ENCODE assay signal across 22 cellular contexts in the genomic region with DNA sequence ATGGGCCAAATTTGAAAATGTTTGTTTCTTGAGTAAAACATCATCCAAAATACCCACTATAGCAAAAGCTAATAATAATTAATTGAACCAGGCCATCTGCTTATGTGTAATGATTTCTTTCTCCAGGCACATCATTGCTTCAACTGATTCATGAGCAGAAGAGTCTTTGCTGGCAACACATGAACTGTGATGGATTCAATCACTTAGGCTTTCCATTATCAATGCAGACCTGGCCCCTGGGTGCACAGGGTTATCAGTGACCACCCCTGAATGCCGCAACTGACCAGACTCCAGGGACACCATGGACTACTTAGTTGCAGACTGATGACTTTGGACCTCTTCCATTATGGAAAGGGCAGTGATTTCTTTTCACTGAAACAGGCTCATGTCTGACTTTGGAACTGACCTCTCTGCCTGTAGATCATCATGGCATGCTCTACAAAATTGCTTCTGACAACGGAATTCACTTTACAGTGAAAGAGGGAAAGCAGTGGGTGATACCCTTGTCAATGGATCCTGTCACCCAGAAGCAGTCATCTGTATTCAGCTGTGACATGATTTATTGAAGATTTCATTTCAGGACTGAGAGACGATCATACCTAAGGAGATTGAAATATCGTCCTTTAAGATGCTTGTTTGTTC.
A peak's percentile ranks its signal among the peaks of the same experiment; 100 is the strongest.
DNase-seq lines count a peak whose midpoint lies in the region; ATAC-seq, FAIRE-seq and TF ChIP-seq lines count a peak whose summit lies in the region.
"Had no signal": no experiment of that assay in that cellular context is flagged by ENCODE, and none has a peak within 500 bp of the region (broad histone marks: within the 10 kb centered on the region; RNA-seq: fewer than 3 reads in every experiment).

No MANE protein-coding gene starts in this region.

- CTCF ChIA-PET in SK-N-SH (lab: Yijun Ruan, JAX), result interaction anchor here (0.6 to 2.2 kb wide), 3 partner anchors 15 to 87 kb away, joined by 3 to 10 read pairs (median 4); no protein-coding TSS in a partner anchor

- TF ChIP-seq EP300 in SK-N-SH (IDR thresholded peaks at IDR 0.05; ENCODE audit: borderline replicate concordance in 1 of 2, low read depth in 1 of 2, low read length in 1 of 2), result peak; percentile 27 to 37; a peak in 1 of 4 replicates

- no peaks in the 10 kb centered on the region for H3K9me3 Mint-ChIP-seq in glutamatergic neuron (ENCODE audit: unreplicated experiment)
- H3K9me3 Mint-ChIP-seq: CD4-positive, alpha-beta T cell; CD8-positive, alpha-beta T cell had no signal

- H3K4me2 ChIP-seq in SK-N-SH, result peak overlapping the region; percentile 18; the same call in 1 of the 2 replicates
- H3K4me2 ChIP-seq: A549; BLaER1 treated with 17β-estradiol and CSF1 and Interleukin-3, amounts not matched to agents 10 nM and 100 nM had no signal

- H3K4me3 Mint-ChIP-seq in glutamatergic neuron (ENCODE audit: unreplicated experiment), result no peak overlapping the region
- H3K4me3 Mint-ChIP-seq: B cell; CD4-positive, alpha-beta T cell; CD8-positive, alpha-beta T cell had no signal

- H3K4me3 ChIP-seq in SK-N-SH (ENCODE audit: low read depth in 2 of 2, low read length in 1 of 2) (no peak overlapping the region), bronchial epithelial cell (ENCODE audit: low read depth, low read length) (no peak overlapping the region)
- H3K4me3 ChIP-seq: A549; BLaER1 treated with 17β-estradiol and CSF1 and Interleukin-3, amounts not matched to agents 10 nM and 100 nM had no signal

- ATAC-seq in GM21529 (IDR thresholded peaks at IDR 0.05; ENCODE audit: unreplicated experiment) (no peak), HG03520 (IDR thresholded peaks at IDR 0.05; ENCODE audit: unreplicated experiment) (no peak)
- ATAC-seq: A549; CD8-positive, alpha-beta T cell had no signal

- peaks cover 0 to 10% of the 10 kb centered on the region in 2 experiments; a peak in 2 of 4 replicates for H3K4me1 ChIP-seq in SK-N-SH (ENCODE audit: control insufficient read depth in 1 of 2, insufficient read depth in 2 of 2, low read depth in 1 of 2, low read length in 1 of 2)
- H3K4me1 ChIP-seq: A549; BLaER1 treated with 17β-estradiol and CSF1 and Interleukin-3, amounts not matched to agents 10 nM and 100 nM had no signal

- H4K20me1 ChIP-seq in SK-N-SH (ENCODE audit: insufficient read depth), result no peaks in the 10 kb centered on the region
- H4K20me1 ChIP-seq: BLaER1 treated with 17β-estradiol and CSF1 and Interleukin-3, amounts not matched to agents 10 nM and 100 nM had no signal

- no peak overlapping the region for H3K27ac Mint-ChIP-seq in glutamatergic neuron (ENCODE audit: unreplicated experiment)
- H3K27ac Mint-ChIP-seq: B cell; CD4-positive, alpha-beta T cell; CD8-positive, alpha-beta T cell had no signal

- TF ChIP-seq POLR2A in GM12891 (IDR thresholded peaks at IDR 0.05; ENCODE audit: low read depth, low read length), result no peak

- no peak overlapping the region for H3K9ac ChIP-seq in SK-N-SH
- H3K9ac ChIP-seq: BLaER1 treated with 17β-estradiol and CSF1 and Interleukin-3, amounts not matched to agents 10 nM and 100 nM had no signal

- no peak overlapping the region; a peak in 1 of 4 replicates for H3K27ac ChIP-seq in SK-N-SH (ENCODE audit: low read depth in 2 of 2, low read length in 1 of 2)
- H3K27ac ChIP-seq: 22Rv1; A549; BLaER1 treated with 17β-estradiol and CSF1 and Interleukin-3, amounts not matched to agents 10 nM and 100 nM; C4-2B had no signal

- no peaks in the 10 kb centered on the region for H3K4me1 Mint-ChIP-seq in glutamatergic neuron (ENCODE audit: low read depth, unreplicated experiment)
- H3K4me1 Mint-ChIP-seq: B cell had no signal

- no peak for TF ChIP-seq RAD21 in SK-N-SH (IDR thresholded peaks at IDR 0.05; ENCODE audit: low read length)

- H3K9me2 ChIP-seq in SK-N-SH, result no peaks in the 10 kb centered on the region

- H2AFZ ChIP-seq in SK-N-SH (ENCODE audit: low read depth), result no peak overlapping the region

- no peaks in the 10 kb centered on the region for H3K9me3 ChIP-seq in SK-N-SH
- H3K9me3 ChIP-seq: A549 had no signal

- DNase-seq in GM12891 (ENCODE audit: insufficient read length, low spot score) (no peak), SK-N-SH (peak; percentile 68), bronchial epithelial cell (ENCODE audit: low read depth) (no peak), glutamatergic neuron (no peak)
- DNase-seq: AML-193; Caco-2; Calu3; CD4-positive, alpha-beta T cell; CD8-positive, alpha-beta T cell; DMS79 treated with DMSO at 0.1 percent for 48 hours; GF-D8 had no signal

- no peaks in the 10 kb centered on the region for H3F3A ChIP-seq in SK-N-SH (replicated peaks; ENCODE audit: insufficient read depth)

- H3K36me3 ChIP-seq in SK-N-SH (replicated peaks in 1 of 2; ENCODE audit: control insufficient read depth in 1 of 2, insufficient read depth in 2 of 2, low read length in 1 of 2) (no peaks in the 10 kb centered on the region), bronchial epithelial cell (ENCODE audit: control insufficient read depth, insufficient read depth, low read length) (no peaks in the 10 kb centered on the region)

- H3K79me2 ChIP-seq in SK-N-SH (ENCODE audit: insufficient read depth), result no peaks in the 10 kb centered on the region

- TF ChIP-seq CTCF in SK-N-SH (IDR thresholded peaks at IDR 0.05) (no peak), bronchial epithelial cell (IDR thresholded peaks at IDR 0.05; ENCODE audit: insufficient read depth, low read length, severe bottlenecking) (no peak), glutamatergic neuron (IDR thresholded peaks at IDR 0.05; ENCODE audit: partially characterized antibody, unreplicated experiment) (no peak)

- no peaks in the 10 kb centered on the region for H3K36me3 Mint-ChIP-seq in glutamatergic neuron (ENCODE audit: unreplicated experiment)

- POLR2A ChIA-PET in SK-N-SH (lab: Yijun Ruan, JAX), result no interaction called here

- H3K27me3 ChIP-seq in SK-N-SH (ENCODE audit: insufficient read depth), result no peaks in the 10 kb centered on the region
- H3K27me3 ChIP-seq in bronchial epithelial cell (ENCODE audit: control insufficient read depth, insufficient read depth, low read length), result no peaks in the 10 kb centered on the region
- H3K27me3 ChIP-seq: BLaER1 treated with 17β-estradiol and CSF1 and Interleukin-3, amounts not matched to agents 10 nM and 100 nM had no signal

- WGBS in SK-N-SH (ENCODE audit: low lambda C conversion rate), result 38% methylated on average over 4 of the region's 4 CpGs

- FAIRE-seq in GM12891 (lab: Jason Lieb, UNC) (peak; percentile 13), bronchial epithelial cell (lab: Jason Lieb, UNC) (peak; percentile 68)
- FAIRE-seq: D721Med, G401.6, GM12892, GM18507 had no signal

- H3K27me3 Mint-ChIP-seq in glutamatergic neuron (ENCODE audit: unreplicated experiment), result peaks cover 6% of the 10 kb centered on the region
- H3K27me3 Mint-ChIP-seq: B cell had no signal

TF ChIP-seq in GM12891, 5 proteins besides CTCF, POLR2A, EP300 and RAD21:
- TF ChIP-seq TAF1 (IDR thresholded peaks at IDR 0.05; ENCODE audit: low read depth, low read length) (no peak), PAX5 (IDR thresholded peaks at IDR 0.05; ENCODE audit: insufficient read depth, low read length, severe bottlenecking) (no peak), SPI1 (IDR thresholded peaks at IDR 0.05; ENCODE audit: low read depth, low read length) (no peak), POLR2AphosphoS5 (IDR thresholded peaks at IDR 0.05; ENCODE audit: low read depth, low read length) (no peak), POU2F2 (IDR thresholded peaks at IDR 0.05; ENCODE audit: low read depth, low read length) (no peak)

TF ChIP-seq in SK-N-SH, 30 proteins besides CTCF, POLR2A, EP300 and RAD21 (continues in another document):
- no peak for TF ChIP-seq TEAD4 (IDR thresholded peaks at IDR 0.05; ENCODE audit: borderline replicate concordance, insufficient read depth)
- TF ChIP-seq MAX (IDR thresholded peaks at IDR 0.05; ENCODE audit: low read depth), result no peak
- TF ChIP-seq TCF12 (IDR thresholded peaks at IDR 0.05), result peak; percentile 95
- no peak for TF ChIP-seq RFX5 (IDR thresholded peaks at IDR 0.05; ENCODE audit: low read length)
- TF ChIP-seq FOSL2 (IDR thresholded peaks at IDR 0.05; ENCODE audit: borderline replicate concordance, low read depth), result no peak
- no peak for TF ChIP-seq MXI1 (IDR thresholded peaks at IDR 0.05; ENCODE audit: low read depth, low read length)
- TF ChIP-seq, protein P1, sequence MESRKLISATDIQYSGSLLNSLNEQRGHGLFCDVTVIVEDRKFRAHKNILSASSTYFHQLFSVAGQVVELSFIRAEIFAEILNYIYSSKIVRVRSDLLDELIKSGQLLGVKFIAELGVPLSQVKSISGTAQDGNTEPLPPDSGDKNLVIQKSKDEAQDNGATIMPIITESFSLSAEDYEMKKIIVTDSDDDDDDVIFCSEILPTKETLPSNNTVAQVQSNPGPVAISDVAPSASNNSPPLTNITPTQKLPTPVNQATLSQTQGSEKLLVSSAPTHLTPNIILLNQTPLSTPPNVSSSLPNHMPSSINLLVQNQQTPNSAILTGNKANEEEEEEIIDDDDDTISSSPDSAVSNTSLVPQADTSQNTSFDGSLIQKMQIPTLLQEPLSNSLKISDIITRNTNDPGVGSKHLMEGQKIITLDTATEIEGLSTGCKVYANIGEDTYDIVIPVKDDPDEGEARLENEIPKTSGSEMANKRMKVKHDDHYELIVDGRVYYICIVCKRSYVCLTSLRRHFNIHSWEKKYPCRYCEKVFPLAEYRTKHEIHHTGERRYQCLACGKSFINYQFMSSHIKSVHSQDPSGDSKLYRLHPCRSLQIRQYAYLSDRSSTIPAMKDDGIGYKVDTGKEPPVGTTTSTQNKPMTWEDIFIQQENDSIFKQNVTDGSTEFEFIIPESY (IDR thresholded peaks at IDR 0.05; ENCODE audit: borderline replicate concordance, low read depth), result no peak
- TF ChIP-seq JUND (IDR thresholded peaks at IDR 0.05), result no peak
- no peak for TF ChIP-seq ELF1 (IDR thresholded peaks at IDR 0.05)
- no peak for TF ChIP-seq YY1 (IDR thresholded peaks at IDR 0.05; ENCODE audit: low read depth)
- peak; percentile 87 for TF ChIP-seq PBX3 (IDR thresholded peaks at IDR 0.05)
